In genomic region chr3:46935168-46935858, GRCh38 we compare ENCODE assay signal across 8 cellular contexts.
DNase-seq lines count a peak whose midpoint lies in the region; ATAC-seq lines count a peak whose summit lies in the region.

No MANE protein-coding gene starts in this region.

- ATAC-seq in GM19463 (IDR thresholded peaks at IDR 0.05; ENCODE audit: unreplicated experiment): no peak

- DNase-seq in NCI-H2029 (lab: John Stamatoyannopoulos, UW) (peak; percentile 40), NCI-H2029 treated with DMSO at 0.1 percent for 48 hours (lab: John Stamatoyannopoulos, UW) (no peak), SW480 (ENCODE audit: low spot score) (peak; percentile 96), fibroblast of the conjunctiva (ENCODE audit: low read depth) (peak; percentile 92), non-pigmented ciliary epithelial cell (ENCODE audit: low read depth) (peak; percentile 90), NCI-H748 (lab: John Stamatoyannopoulos, UW; ENCODE audit: unreplicated experiment) (no peak), NCI-H1436 (lab: John Stamatoyannopoulos, UW) (no peak)

Comparison
In these comparisons a context has a peak if more than half of its experiments do, and no peak if none do; other contexts are left out.
1. DNase-seq: peak in NCI-H2029 (single experiment), SW480 (single experiment), fibroblast of the conjunctiva (single experiment) and non-pigmented ciliary epithelial cell (single experiment); none in NCI-H2029 treated with DMSO at 0.1 percent for 48 hours (single experiment), NCI-H748 (single experiment) and NCI-H1436 (single experiment).